ENCODE assay signal across 22 cellular contexts in the genomic region with DNA sequence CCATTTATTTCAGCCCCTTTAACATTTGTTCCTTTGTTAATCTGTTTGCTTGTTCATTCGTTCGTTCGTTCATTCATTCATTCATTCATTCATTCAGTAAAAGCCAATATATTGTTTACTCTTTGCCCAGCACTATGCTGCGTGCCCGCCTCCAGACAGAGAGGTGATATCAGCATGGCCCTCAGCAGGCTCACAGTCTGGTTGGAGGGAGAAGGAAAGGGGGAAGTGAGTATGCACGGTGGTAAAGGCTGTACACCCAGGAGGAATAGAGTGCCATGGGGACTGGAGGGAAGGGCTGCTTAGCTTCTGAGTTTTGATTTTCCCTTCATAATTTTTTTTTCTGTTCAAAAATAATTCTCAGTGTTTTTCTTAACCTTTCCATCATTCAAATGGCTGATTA.
A peak's percentile ranks its signal among the peaks of the same experiment; 100 is the strongest.
DNase-seq lines count a peak whose midpoint lies in the region; ATAC-seq, FAIRE-seq and TF ChIP-seq lines count a peak whose summit lies in the region.
"Had no signal": no experiment of that assay in that cellular context is flagged by ENCODE, and none has a peak within 500 bp of the region (broad histone marks: within the 10 kb centered on the region; RNA-seq: fewer than 3 reads in every experiment).

No MANE protein-coding gene starts in this region.

- H3K4me2 ChIP-seq in K562 (ENCODE audit: insufficient read depth, low read length): no peak overlapping the region

- H3K9ac ChIP-seq in K562 (ENCODE audit: insufficient read depth in 1 of 2, low read depth in 2 of 2, low read length in 2 of 2) (no peak overlapping the region), muscle layer of colon (ENCODE audit: low read length) (no peak overlapping the region)

- FAIRE-seq in K562 (lab: Jason Lieb, UNC): no peak
- FAIRE-seq: GM12891 had no signal

- ATAC-seq in K562: no peak
- no peak for ATAC-seq in HG03280 (IDR thresholded peaks at IDR 0.05; ENCODE audit: unreplicated experiment)
- no peak for ATAC-seq in GM21737 (IDR thresholded peaks at IDR 0.05; ENCODE audit: unreplicated experiment)

- intact Hi-C loops in K562 (cut with micrococcal nuclease): no loop called here

- H3K27ac ChIP-seq in 22Rv1 (0 out of 2 replicates have a peak overlapping the region, but pooled peaks have one; percentile 24), K562 (ENCODE audit: extremely low read depth, low read depth, low read length) (no peak overlapping the region), muscle layer of colon (ENCODE audit: low read depth, low read length) (peak overlapping the region; percentile 41)

- no peak for TF ChIP-seq RAD21 in K562 (CRISPR knock-in tag; conservative IDR thresholded peaks at IDR 0.05 in 1 of 2, IDR thresholded peaks at IDR 0.05 in 1 of 2)

- in situ Hi-C loops in K562 (cut with MboI): no loop called here

- no peaks in the 10 kb centered on the region for H3K79me2 ChIP-seq in K562 (ENCODE audit: control insufficient read depth, insufficient read depth, low read length)

- no peak overlapping the region for H2AFZ ChIP-seq in K562 (ENCODE audit: low read depth, low read length)

- no peak for TF ChIP-seq POLR2A in NB4 (IDR thresholded peaks at IDR 0.05; ENCODE audit: extremely low read depth, insufficient read length)
- TF ChIP-seq POLR2A in K562 (conservative IDR thresholded peaks at IDR 0.05): no peak

- H3K9me3 ChIP-seq in K562 (replicated peaks; ENCODE audit: control insufficient read depth, insufficient read depth, low read depth, low read length) (no peaks in the 10 kb centered on the region), muscle layer of colon (ENCODE audit: low read length) (no peaks in the 10 kb centered on the region)
- H3K9me3 ChIP-seq: ascending aorta, BE2C had no signal

- no peaks in the 10 kb centered on the region for H3K4me1 ChIP-seq in K562 (replicated peaks in 1 of 2; ENCODE audit: control insufficient read depth in 2 of 2, insufficient read depth in 2 of 2, low read length in 2 of 2)
- H3K4me1 ChIP-seq in muscle layer of colon (ENCODE audit: insufficient read depth, low read length): peaks cover 81% of the 10 kb centered on the region
- H3K4me1 ChIP-seq: BE2C had no signal

- H3K4me3 ChIP-seq in NB4 (ENCODE audit: low read depth, low read length) (no peak overlapping the region), K562 (no peak overlapping the region), muscle layer of colon (ENCODE audit: low read depth in 1 of 2, low read length in 2 of 2) (no peak overlapping the region)
- H3K4me3 ChIP-seq: ascending aorta had no signal

- BruUV-seq in K562 (replicated peaks; lab: Mats Ljungman, UMichigan): no TSS peak

- DNase-seq in NB4 (ENCODE audit: low read depth) (peak; percentile 9), K562 (ENCODE audit: extremely low read depth in 1 of 4, low spot score in 3 of 4) (no peak), GM10266 (ENCODE audit: extremely low spot score) (no peak), SHP77 treated with DMSO at 0.1 percent for 48 hours (lab: John Stamatoyannopoulos, UW) (no peak)
- DNase-seq: activated CD4-positive, alpha-beta T cell treated with anti-CD3 and anti-CD28 coated beads, Interleukin-2, amount 10 ng/mL, durations not matched to agents 24 days and 14 days; activated gamma-delta T cell treated with Interleukin-2 at 50 U/mL for 16 hours; activated T-cell treated with anti-CD3 and anti-CD28 coated beads, Interleukin-2, amount 50 U/mL, for 1 hour; BE2C; CD8-positive, alpha-beta memory T cell; cortex of kidney; NCI-H1417 treated with DMSO at 0.1 percent for 48 hours; NCI-H2029 treated with DMSO at 0.1 percent for 48 hours; NCI-H524 treated with DMSO at 0.1 percent for 48 hours; SHP77; stimulated activated CD4-positive, alpha-beta T cell treated with anti-CD3 and anti-CD28 coated beads, Interleukin-12 subunit alpha, Interleukin-12 subunit beta, amount 100 ng/mL, for 4 hours; stimulated activated CD4-positive, alpha-beta T cell treated with anti-CD3 and anti-CD28 coated beads, Interleukin-2, amount 100 ng/mL, for 48 hours had no signal

- no peaks in the 10 kb centered on the region for H3K9me1 ChIP-seq in K562 (ENCODE audit: control insufficient read depth, insufficient read depth, low read length)

- POLR2A ChIA-PET in K562 (lab: Yijun Ruan, JAX): no interaction called here

- peaks cover 13 to 42% of the 10 kb centered on the region in 2 experiments for H3K27me3 ChIP-seq in K562 (ENCODE audit: control insufficient read depth in 2 of 2, insufficient read depth in 2 of 2, low read length in 2 of 2)
- H3K27me3 ChIP-seq in muscle layer of colon (ENCODE audit: control insufficient read depth in 1 of 2, insufficient read depth in 2 of 2, low read length in 2 of 2): no peaks in the 10 kb centered on the region
- H3K27me3 ChIP-seq: ascending aorta, BE2C had no signal

- no peaks in the 10 kb centered on the region for H3K36me3 ChIP-seq in K562 (ENCODE audit: control insufficient read depth, insufficient read depth, low read length)
- no peaks in the 10 kb centered on the region for H3K36me3 ChIP-seq in muscle layer of colon (ENCODE audit: insufficient read depth, low read length)
- H3K36me3 ChIP-seq: ascending aorta, BE2C had no signal

- TF ChIP-seq CTCF in 22Rv1 (IDR thresholded peaks at IDR 0.05) (no peak), NB4 (IDR thresholded peaks at IDR 0.05; ENCODE audit: low read depth, low read length) (no peak), K562 (IDR thresholded peaks at IDR 0.05 in 2 of 3, conservative IDR thresholded peaks at IDR 0.05 in 1 of 3; ENCODE audit: insufficient read depth in 2 of 3, low read depth in 1 of 3, low read length in 3 of 3) (no peak), GM10266 (IDR thresholded peaks at IDR 0.05; ENCODE audit: control insufficient read depth, insufficient read depth, low read depth, missing control alignments) (no peak)

- TF ChIP-seq EP300 in K562 (IDR thresholded peaks at IDR 0.05; ENCODE audit: low read length): no peak

- CTCF ChIA-PET in K562 (lab: Yijun Ruan, JAX; ENCODE audit: low intra/inter-chr PET ratio): no interaction called here

- no peaks in the 10 kb centered on the region for H4K20me1 ChIP-seq in K562 (replicated peaks; ENCODE audit: control insufficient read depth, insufficient read depth, low read length)

- under 1% methylated on average over 6 of the region's 6 CpGs for WGBS in K562 (ENCODE audit: insufficient coverage, low coverage, missing lambda C conversion rate)

TF ChIP-seq in K562, 482 proteins besides CTCF, POLR2A, EP300 and RAD21:
- no peak for TF ChIP-seq KLF1 (tag; IDR thresholded peaks at IDR 0.05)
- TF ChIP-seq ZNF24 (IDR thresholded peaks at IDR 0.05): peak; percentile 68; the same call in 1 of the 2 replicates
- TF ChIP-seq E2F3 (CRISPR knock-in tag; IDR thresholded peaks at IDR 0.05): no peak
- no peak for TF ChIP-seq E4F1 (CRISPR knock-in tag; IDR thresholded peaks at IDR 0.05; ENCODE audit: borderline replicate concordance)
- TF ChIP-seq SPI1 (IDR thresholded peaks at IDR 0.05; ENCODE audit: borderline replicate concordance, low read depth, low read length): 0 out of 2 replicates have a peak, but pooled peaks have one; percentile 41
- no peak for TF ChIP-seq ZFP1 (CRISPR knock-in tag; IDR thresholded peaks at IDR 0.05)
